8 cellular contexts compared by ENCODE assay signal in genomic region chr3:184560992-184561328, GRCh38. TPM values are rescaled to one million over a fixed set of nuclear protein-coding genes. Genes with fewer than 3 reads are reported as not detected.
DNase-seq lines count a peak whose midpoint lies in the region; ATAC-seq, FAIRE-seq and TF ChIP-seq lines count a peak whose summit lies in the region.

No MANE protein-coding gene starts in this region.

- H3K9me3 ChIP-seq in MG63: no peaks in the 10 kb centered on the region
- H3K9me3 ChIP-seq in neuron (ENCODE audit: low read length): no peaks in the 10 kb centered on the region

- ATAC-seq in effector memory CD8-positive, alpha-beta T cell (replicated peaks): no peak
- ATAC-seq in HG03354 (IDR thresholded peaks at IDR 0.05; ENCODE audit: poor library complexity, severe bottlenecking, unreplicated experiment): no peak
- no peak for ATAC-seq in HG03457 (IDR thresholded peaks at IDR 0.05; ENCODE audit: unreplicated experiment)

- peaks cover 39% of the 10 kb centered on the region for H3K4me1 ChIP-seq in neuron (ENCODE audit: insufficient read depth, low read length)

- no peak for FAIRE-seq in D721Med (lab: Jason Lieb, UNC)

- H2AFZ ChIP-seq in neuron (ENCODE audit: low read depth, low read length): no peak overlapping the region

- H3K4me1 Mint-ChIP-seq in effector memory CD8-positive, alpha-beta T cell (ENCODE audit: low read depth in 2 of 2): peaks cover 10 to 18% of the 10 kb centered on the region in 2 donors

- H3K4me3 ChIP-seq in MG63 (peak overlapping the region; percentile 56), neuron (ENCODE audit: low read length) (peak overlapping the region; percentile 32)

- no peaks in the 10 kb centered on the region for H3K9me3 Mint-ChIP-seq in effector memory CD8-positive, alpha-beta T cell

- H3K36me3 ChIP-seq in MG63: no peaks in the 10 kb centered on the region
- H3K36me3 ChIP-seq in neuron (ENCODE audit: insufficient read depth, low read length): no peaks in the 10 kb centered on the region

- H3K4me3 Mint-ChIP-seq in effector memory CD8-positive, alpha-beta T cell: peak overlapping the region; percentile 47 to 55

- H3K27me3 Mint-ChIP-seq in effector memory CD8-positive, alpha-beta T cell: peaks cover 72 to 89% of the 10 kb centered on the region in 2 donors

- no peaks in the 10 kb centered on the region; the same call in 1 of the 2 replicates for H3K27me3 ChIP-seq in MG63
- peaks cover 29% of the 10 kb centered on the region for H3K27me3 ChIP-seq in neuron (ENCODE audit: insufficient read depth, low read length)

- H3K27ac Mint-ChIP-seq in effector memory CD8-positive, alpha-beta T cell: peak overlapping the region in 1 of 2 donors; percentile 4

- DNase-seq in D721Med (ENCODE audit: insufficient read length, low spot score): peak; percentile 82
- DNase-seq in MG63: no peak
- no peak for DNase-seq in effector memory CD8-positive, alpha-beta T cell
- DNase-seq in HuH-7 (ENCODE audit: low spot score): no peak
- DNase-seq in NK-92 (lab: John Stamatoyannopoulos, UW; ENCODE audit: unreplicated experiment): no peak

- TF ChIP-seq CTCF in D721Med (IDR thresholded peaks at IDR 0.05; ENCODE audit: insufficient read depth, missing control alignments): no peak

- H3K36me3 Mint-ChIP-seq in effector memory CD8-positive, alpha-beta T cell (ENCODE audit: insufficient read depth): no peaks in the 10 kb centered on the region

RNA-seq across cellular contexts. Expression of gene EPHB3, which starts 0.6 kb away (rescaled TPM):
- total RNA-seq in MG63 (2014; rRNA removed; shearing (Covaris generic); ENCODE audit: low replicate concordance): 1.8 and 8.7 TPM in 2 replicates
